ENCODE assay signal across 2 cellular contexts in the genomic region with DNA sequence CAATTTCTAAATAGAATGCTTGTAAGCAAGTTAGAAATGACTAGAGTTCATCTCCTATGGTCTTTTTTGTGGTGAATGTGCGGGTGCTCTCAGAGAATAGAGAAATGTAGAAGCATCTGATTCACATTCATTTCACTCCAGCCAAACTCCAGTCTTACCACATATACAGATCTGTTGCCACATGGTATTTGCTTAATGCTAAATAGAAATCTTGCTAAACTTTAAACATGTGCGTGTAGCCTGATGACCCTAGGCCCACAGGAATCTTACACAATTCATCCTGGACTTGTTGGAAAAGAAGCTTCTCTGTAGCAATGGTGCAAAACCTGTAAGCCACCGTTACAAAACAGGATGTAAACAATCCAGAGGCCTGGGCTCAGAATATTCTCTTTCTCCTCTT.
TF ChIP-seq lines count a peak whose summit lies in the region.

No MANE protein-coding gene starts in this region.

TF ChIP-seq in SK-N-SH, 30 proteins besides CTCF, POLR2A, EP300 and RAD21 (continued from another document):
- TF ChIP-seq, protein P1, sequence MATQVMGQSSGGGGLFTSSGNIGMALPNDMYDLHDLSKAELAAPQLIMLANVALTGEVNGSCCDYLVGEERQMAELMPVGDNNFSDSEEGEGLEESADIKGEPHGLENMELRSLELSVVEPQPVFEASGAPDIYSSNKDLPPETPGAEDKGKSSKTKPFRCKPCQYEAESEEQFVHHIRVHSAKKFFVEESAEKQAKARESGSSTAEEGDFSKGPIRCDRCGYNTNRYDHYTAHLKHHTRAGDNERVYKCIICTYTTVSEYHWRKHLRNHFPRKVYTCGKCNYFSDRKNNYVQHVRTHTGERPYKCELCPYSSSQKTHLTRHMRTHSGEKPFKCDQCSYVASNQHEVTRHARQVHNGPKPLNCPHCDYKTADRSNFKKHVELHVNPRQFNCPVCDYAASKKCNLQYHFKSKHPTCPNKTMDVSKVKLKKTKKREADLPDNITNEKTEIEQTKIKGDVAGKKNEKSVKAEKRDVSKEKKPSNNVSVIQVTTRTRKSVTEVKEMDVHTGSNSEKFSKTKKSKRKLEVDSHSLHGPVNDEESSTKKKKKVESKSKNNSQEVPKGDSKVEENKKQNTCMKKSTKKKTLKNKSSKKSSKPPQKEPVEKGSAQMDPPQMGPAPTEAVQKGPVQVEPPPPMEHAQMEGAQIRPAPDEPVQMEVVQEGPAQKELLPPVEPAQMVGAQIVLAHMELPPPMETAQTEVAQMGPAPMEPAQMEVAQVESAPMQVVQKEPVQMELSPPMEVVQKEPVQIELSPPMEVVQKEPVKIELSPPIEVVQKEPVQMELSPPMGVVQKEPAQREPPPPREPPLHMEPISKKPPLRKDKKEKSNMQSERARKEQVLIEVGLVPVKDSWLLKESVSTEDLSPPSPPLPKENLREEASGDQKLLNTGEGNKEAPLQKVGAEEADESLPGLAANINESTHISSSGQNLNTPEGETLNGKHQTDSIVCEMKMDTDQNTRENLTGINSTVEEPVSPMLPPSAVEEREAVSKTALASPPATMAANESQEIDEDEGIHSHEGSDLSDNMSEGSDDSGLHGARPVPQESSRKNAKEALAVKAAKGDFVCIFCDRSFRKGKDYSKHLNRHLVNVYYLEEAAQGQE (IDR thresholded peaks at IDR 0.05; ENCODE audit: low read depth, low read length), result no peak
- TF ChIP-seq, protein P2, sequence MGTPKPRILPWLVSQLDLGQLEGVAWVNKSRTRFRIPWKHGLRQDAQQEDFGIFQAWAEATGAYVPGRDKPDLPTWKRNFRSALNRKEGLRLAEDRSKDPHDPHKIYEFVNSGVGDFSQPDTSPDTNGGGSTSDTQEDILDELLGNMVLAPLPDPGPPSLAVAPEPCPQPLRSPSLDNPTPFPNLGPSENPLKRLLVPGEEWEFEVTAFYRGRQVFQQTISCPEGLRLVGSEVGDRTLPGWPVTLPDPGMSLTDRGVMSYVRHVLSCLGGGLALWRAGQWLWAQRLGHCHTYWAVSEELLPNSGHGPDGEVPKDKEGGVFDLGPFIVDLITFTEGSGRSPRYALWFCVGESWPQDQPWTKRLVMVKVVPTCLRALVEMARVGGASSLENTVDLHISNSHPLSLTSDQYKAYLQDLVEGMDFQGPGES (IDR thresholded peaks at IDR 0.05; ENCODE audit: low read depth, low read length), result no peak
- TF ChIP-seq YY1 (IDR thresholded peaks at IDR 0.05; ENCODE audit: low read depth) (no peak), FOXM1 (IDR thresholded peaks at IDR 0.05; ENCODE audit: low read depth) (no peak), NRF1 (IDR thresholded peaks at IDR 0.05; ENCODE audit: low read depth, low read length) (no peak), RXRA (IDR thresholded peaks at IDR 0.05; ENCODE audit: borderline replicate concordance, low read depth) (no peak), MEF2A (IDR thresholded peaks at IDR 0.05; ENCODE audit: borderline replicate concordance, low read depth) (no peak), SIN3A (IDR thresholded peaks at IDR 0.05; ENCODE audit: borderline replicate concordance, low read depth, low read length) (no peak), GATA2 (CRISPR knock-in tag; IDR thresholded peaks at IDR 0.05) (no peak), SMC3 (IDR thresholded peaks at IDR 0.05; ENCODE audit: low read depth, low read length) (no peak), MXI1 (IDR thresholded peaks at IDR 0.05; ENCODE audit: low read depth, low read length) (no peak), TCF12 (IDR thresholded peaks at IDR 0.05) (no peak), POLR2AphosphoS5 (IDR thresholded peaks at IDR 0.05; ENCODE audit: low read depth, low read length) (no peak), ELF1 (IDR thresholded peaks at IDR 0.05) (no peak), NFIC (IDR thresholded peaks at IDR 0.05; ENCODE audit: borderline replicate concordance) (no peak)

TF ChIP-seq in SK-N-SH treated with all-trans-retinoic acid at 6 μM for 48 hours, 23 proteins besides CTCF, POLR2A, EP300 and RAD21 (continued from another document):
- TF ChIP-seq, protein P3, sequence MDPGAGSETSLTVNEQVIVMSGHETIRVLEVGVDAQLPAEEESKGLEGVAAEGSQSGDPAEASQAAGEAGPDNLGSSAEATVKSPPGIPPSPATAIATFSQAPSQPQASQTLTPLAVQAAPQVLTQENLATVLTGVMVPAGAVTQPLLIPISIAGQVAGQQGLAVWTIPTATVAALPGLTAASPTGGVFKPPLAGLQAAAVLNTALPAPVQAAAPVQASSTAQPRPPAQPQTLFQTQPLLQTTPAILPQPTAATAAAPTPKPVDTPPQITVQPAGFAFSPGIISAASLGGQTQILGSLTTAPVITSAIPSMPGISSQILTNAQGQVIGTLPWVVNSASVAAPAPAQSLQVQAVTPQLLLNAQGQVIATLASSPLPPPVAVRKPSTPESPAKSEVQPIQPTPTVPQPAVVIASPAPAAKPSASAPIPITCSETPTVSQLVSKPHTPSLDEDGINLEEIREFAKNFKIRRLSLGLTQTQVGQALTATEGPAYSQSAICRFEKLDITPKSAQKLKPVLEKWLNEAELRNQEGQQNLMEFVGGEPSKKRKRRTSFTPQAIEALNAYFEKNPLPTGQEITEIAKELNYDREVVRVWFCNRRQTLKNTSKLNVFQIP (CRISPR knock-in tag; IDR thresholded peaks at IDR 0.05; ENCODE audit: borderline replicate concordance, low read depth), result no peak
- TF ChIP-seq OSR1 (CRISPR knock-in tag; IDR thresholded peaks at IDR 0.05) (no peak), RARB (CRISPR knock-in tag; IDR thresholded peaks at IDR 0.05) (no peak), TOX (CRISPR knock-in tag; IDR thresholded peaks at IDR 0.05; ENCODE audit: borderline replicate concordance) (no peak), BACH2 (CRISPR knock-in tag; IDR thresholded peaks at IDR 0.05; ENCODE audit: borderline replicate concordance) (no peak), TCF4 (CRISPR knock-in tag; IDR thresholded peaks at IDR 0.05; ENCODE audit: borderline replicate concordance) (no peak), GLIS3 (CRISPR knock-in tag; IDR thresholded peaks at IDR 0.05) (no peak), ESRRG (CRISPR knock-in tag; IDR thresholded peaks at IDR 0.05) (no peak), ARNTL (CRISPR knock-in tag; IDR thresholded peaks at IDR 0.05; ENCODE audit: borderline replicate concordance, low read depth) (no peak), CSDC2 (CRISPR knock-in tag; IDR thresholded peaks at IDR 0.05) (no peak), ZFP3 (CRISPR knock-in tag; IDR thresholded peaks at IDR 0.05) (no peak), ZNF565 (CRISPR knock-in tag; conservative IDR thresholded peaks at IDR 0.05; ENCODE audit: low read depth) (no peak), ZNF70 (CRISPR knock-in tag; IDR thresholded peaks at IDR 0.05) (no peak), PPARA (CRISPR knock-in tag; IDR thresholded peaks at IDR 0.05; ENCODE audit: borderline replicate concordance) (no peak)
